In the genomic region with DNA sequence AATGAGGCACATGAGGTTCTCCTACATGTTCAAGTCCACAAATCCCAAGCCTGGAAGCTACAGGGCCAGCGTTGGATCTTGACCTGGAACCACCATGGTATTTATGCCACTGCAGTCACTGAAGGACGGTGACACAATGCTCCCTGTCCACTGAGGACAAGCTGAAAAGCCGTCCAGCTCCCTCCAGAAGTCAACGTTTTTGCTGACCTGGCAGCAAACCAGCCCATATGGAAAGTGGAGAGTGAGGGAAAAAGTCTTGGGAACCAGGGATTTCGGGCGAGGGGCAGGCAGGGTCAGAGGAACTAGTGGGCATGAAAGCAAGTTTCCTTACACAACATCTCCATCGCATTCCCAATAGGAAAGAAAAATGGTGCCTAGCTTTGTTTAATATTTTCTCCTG, we compare ENCODE assay signal across 24 cellular contexts. TPM values are rescaled to one million over a fixed set of nuclear protein-coding genes. Genes with fewer than 3 reads are reported as not detected.
DNase-seq lines count a peak whose midpoint lies in the region; ATAC-seq, FAIRE-seq and TF ChIP-seq lines count a peak whose summit lies in the region.
"Had no signal": no experiment of that assay in that cellular context is flagged by ENCODE, and none has a peak within 500 bp of the region (broad histone marks: within the 10 kb centered on the region; RNA-seq: fewer than 3 reads in every experiment).

No MANE protein-coding gene starts in this region.

- no peak overlapping the region for H2BK12ac ChIP-seq in H1 (ENCODE audit: low read depth, low read length)

- H2BK5ac ChIP-seq in H1 (ENCODE audit: low read depth, low read length): no peak overlapping the region

- no peaks in the 10 kb centered on the region for H3K9me3 ChIP-seq in HepG2 (ENCODE audit: low read length)
- H3K9me3 ChIP-seq in right lobe of liver: no peaks in the 10 kb centered on the region
- no peaks in the 10 kb centered on the region for H3K9me3 ChIP-seq in H1 (ENCODE audit: insufficient read depth in 2 of 2, low read depth in 1 of 2, low read length in 1 of 2)
- H3K9me3 ChIP-seq: BE2C, HAP-1 had no signal

- in situ Hi-C loops in HepG2 (cut with HindIII; ENCODE audit: extremely low pct_ligation_motif_present, low pct_unique_long_range_greater_than_20kb): no loop called here

- H4K20me1 ChIP-seq in HepG2 (ENCODE audit: insufficient read depth, low read length) (no peaks in the 10 kb centered on the region), H1 (replicated peaks in 1 of 2; ENCODE audit: control insufficient read depth in 1 of 2, insufficient read depth in 2 of 2, low read length in 2 of 2) (no peaks in the 10 kb centered on the region)

- no peak overlapping the region for H3K56ac ChIP-seq in H1 (replicated peaks; ENCODE audit: insufficient read length, low read depth, low read length)

- H3K18ac ChIP-seq in H1 (ENCODE audit: extremely low read depth, low read length): no peak overlapping the region

- peak overlapping the region; percentile 11; the same call in 1 of the 2 replicates for H4K8ac ChIP-seq in H1 (ENCODE audit: extremely low read depth, insufficient read depth, low read length)

- no peaks in the 10 kb centered on the region for H3K36me3 ChIP-seq in HepG2 (replicated peaks in 1 of 2; ENCODE audit: control insufficient read depth in 1 of 2, insufficient read depth in 2 of 2, low read length in 2 of 2)
- H3K36me3 ChIP-seq in right lobe of liver: no peaks in the 10 kb centered on the region
- H3K36me3 ChIP-seq in H1 (ENCODE audit: control insufficient read depth in 2 of 4, insufficient read depth in 4 of 4, low read length in 3 of 4): no peaks in the 10 kb centered on the region
- H3K36me3 ChIP-seq: BE2C, HAP-1 had no signal

- H4K5ac ChIP-seq in H1 (ENCODE audit: insufficient read length, low read depth, low read length): no peak overlapping the region

- H2AFZ ChIP-seq in HepG2 (ENCODE audit: low read length) (no peak overlapping the region), H1 (ENCODE audit: low read length) (no peak overlapping the region)
- H2AFZ ChIP-seq: GM23338 had no signal

- no peak for TF ChIP-seq RAD21 in HepG2 (CRISPR knock-in tag; IDR thresholded peaks at IDR 0.05)
- TF ChIP-seq RAD21 in H1 (IDR thresholded peaks at IDR 0.05 in 1 of 2, conservative IDR thresholded peaks at IDR 0.05 in 1 of 2; ENCODE audit: low read depth in 2 of 2, low read length in 2 of 2): no peak

- peak overlapping the region; percentile 68 for H3K27ac Mint-ChIP-seq in neural crest cell (ENCODE audit: unreplicated experiment)
- H3K27ac Mint-ChIP-seq: CD4-positive, CD25-positive, alpha-beta regulatory T cell; CD8-positive, alpha-beta T cell; GM23338; HFFc6 had no signal

- H4K91ac ChIP-seq in H1 (replicated peaks; ENCODE audit: insufficient read length, low read length): no peak overlapping the region

- WGBS in HepG2 (ENCODE audit: low lambda C conversion rate): 17% methylated on average over 6 of the region's 7 CpGs
- WGBS in right lobe of liver (ENCODE audit: insufficient coverage, low coverage, low lambda C conversion rate, missing lambda C conversion rate): 0% methylated on average over 1 of the region's 7 CpGs
- WGBS in H1 (ENCODE audit: extremely low coverage in 1 of 2, insufficient coverage in 1 of 2, insufficient read length in 1 of 2, insufficient replicate concordance in 2 of 2, low coverage in 1 of 2, low lambda C conversion rate in 2 of 2, missing lambda C conversion rate in 1 of 2), 2 experiments: 90% methylated on average over 7 of the region's 7 CpGs; no CpG with 5 or more reads in 1 of the 2 experiments

- ATAC-seq in HepG2 (no peak), right lobe of liver (no peak), GM19397 (IDR thresholded peaks at IDR 0.05; ENCODE audit: unreplicated experiment) (no peak)
- ATAC-seq: CD8-positive, alpha-beta T cell; GM23338 had no signal

- no peak for TF ChIP-seq EP300 in HepG2 (IDR thresholded peaks at IDR 0.05; ENCODE audit: low read depth in 2 of 2, low read length in 2 of 2)
- TF ChIP-seq EP300 in HepG2 (CRISPR knock-in tag; IDR thresholded peaks at IDR 0.05; ENCODE audit: borderline replicate concordance): no peak
- no peak for TF ChIP-seq EP300 in H1 (IDR thresholded peaks at IDR 0.05; ENCODE audit: borderline replicate concordance in 1 of 2, low read depth in 2 of 2, low read length in 2 of 2)

- H3K4me3 Mint-ChIP-seq in neural crest cell: no peak overlapping the region
- H3K4me3 Mint-ChIP-seq: CD8-positive, alpha-beta T cell; HFFc6 had no signal

- H3K79me2 ChIP-seq in HepG2 (ENCODE audit: insufficient read depth, low read length) (no peaks in the 10 kb centered on the region), H1 (ENCODE audit: control insufficient read depth in 1 of 2, insufficient read depth in 2 of 2, low read length in 2 of 2) (no peaks in the 10 kb centered on the region)

- DNase-seq in HepG2 (ENCODE audit: low spot score) (no peak), right lobe of liver (no peak), H1 (ENCODE audit: low read depth in 1 of 2, low spot score in 2 of 2) (no peak), neural crest cell (ENCODE audit: low read depth, low spot score) (no peak), hippocampal formation (lab: John Stamatoyannopoulos, UW) (no peak)
- no peak for DNase-seq in activated T-cell treated with anti-CD3 and anti-CD28 coated beads, Interleukin-2, amount 50 U/mL, for 48 hours
- DNase-seq: ACHN; AML-193; BE2C; Caco-2; CD4-positive, CD25-positive, alpha-beta regulatory T cell; CD8-positive, alpha-beta T cell; DMS153; DND-41; HFFc6 had no signal

- POLR2A ChIA-PET in HepG2 (lab: Yijun Ruan, JAX) (no interaction called here), H1 (lab: Charles Lee; ENCODE audit: partially characterized antibody) (no interaction called here)

- no peak overlapping the region for H2BK15ac ChIP-seq in H1 (ENCODE audit: low read length)

- H3K4me1 Mint-ChIP-seq in neural crest cell: peaks cover 44% of the 10 kb centered on the region
- H3K4me1 Mint-ChIP-seq: CD4-positive, CD25-positive, alpha-beta regulatory T cell had no signal

- CTCF ChIA-PET in HepG2 (lab: Yijun Ruan, JAX; ENCODE audit: low intra/inter-chr PET ratio, low total read pairs) (no interaction called here), H1 (lab: Charles Lee; ENCODE audit: partially characterized antibody) (no interaction called here)

- H3K4ac ChIP-seq in H1 (replicated peaks; ENCODE audit: insufficient read length, low read depth, low read length): no peak overlapping the region

- H3K23me2 ChIP-seq in H1 (ENCODE audit: low read depth, low read length): no peaks in the 10 kb centered on the region

- H3K4me1 ChIP-seq in HepG2 (ENCODE audit: insufficient read depth, low read length) (no peaks in the 10 kb centered on the region), right lobe of liver (no peaks in the 10 kb centered on the region), H1 (replicated peaks in 1 of 4; ENCODE audit: control insufficient read depth in 3 of 4, insufficient read depth in 4 of 4, low read length in 3 of 4) (peaks cover 0 to 14% (median 4%) of the 10 kb centered on the region in 4 experiments; a peak in 3 of 7 replicates)
- H3K4me1 ChIP-seq: BE2C, Caco-2, HAP-1 had no signal

- no peak overlapping the region for H3K4me3 ChIP-seq in HepG2 (replicated peaks in 1 of 3; ENCODE audit: insufficient read depth in 1 of 3, low read depth in 2 of 3, low read length in 3 of 3)
- no peak overlapping the region for H3K4me3 ChIP-seq in right lobe of liver
- H3K4me3 ChIP-seq in H1 (ENCODE audit: extremely low read depth in 1 of 4, insufficient read depth in 2 of 4, low read depth in 3 of 4, low read length in 4 of 4): no peak overlapping the region
- H3K4me3 ChIP-seq: GM23338, HAP-1 had no signal

- no peak overlapping the region for H2BK20ac ChIP-seq in H1 (ENCODE audit: low read length)

- no peak overlapping the region for H2AK5ac ChIP-seq in H1 (ENCODE audit: low read depth, low read length)

- intact Hi-C loops in HepG2 (cut with micrococcal nuclease; ENCODE audit: unreplicated experiment) (no loop called here), right lobe of liver (cut with DNase I) (no loop called here)

- H3K14ac ChIP-seq in H1 (ENCODE audit: insufficient read length): no peak overlapping the region

- no peaks in the 10 kb centered on the region for H3K9me3 Mint-ChIP-seq in neural crest cell

- FAIRE-seq in HepG2 (lab: Jason Lieb, UNC) (no peak), H1 (lab: Jason Lieb, UNC) (no peak)
- FAIRE-seq: A204.1, G401.6, GM12892, H54 had no signal

- H3K23ac ChIP-seq in H1 (ENCODE audit: insufficient read length): no peak overlapping the region

- H3K27me3 Mint-ChIP-seq in neural crest cell (ENCODE audit: low read depth): no peaks in the 10 kb centered on the region
- H3K27me3 Mint-ChIP-seq: CD4-positive, CD25-positive, alpha-beta regulatory T cell had no signal

- H3K4me2 ChIP-seq in HepG2 (ENCODE audit: low read depth, low read length): no peak overlapping the region
- H3K4me2 ChIP-seq in H1 (ENCODE audit: insufficient read depth in 1 of 2, low read depth in 2 of 2, low read length in 2 of 2): no peak overlapping the region
- H3K4me2 ChIP-seq: GM23338 had no signal

- TF ChIP-seq CTCF in HepG2 (CRISPR knock-in tag; IDR thresholded peaks at IDR 0.05) (no peak), right lobe of liver (IDR thresholded peaks at IDR 0.05) (no peak), H1 (IDR thresholded peaks at IDR 0.05; ENCODE audit: control extremely low read depth in 1 of 3, insufficient read depth in 1 of 3, low read depth in 1 of 3, low read length in 3 of 3) (no peak), neural crest cell (conservative IDR thresholded peaks at IDR 0.05) (no peak)

- no peak overlapping the region for H3K27ac ChIP-seq in HepG2 (ENCODE audit: extremely low read length, insufficient read depth, low read length)
- no peak overlapping the region for H3K27ac ChIP-seq in right lobe of liver
- H3K27ac ChIP-seq in H1 (ENCODE audit: low read depth, low read length): no peak overlapping the region
- H3K27ac ChIP-seq: 22Rv1, C4-2B had no signal

- H3K79me1 ChIP-seq in H1 (ENCODE audit: low read depth, low read length): peaks cover 2% of the 10 kb centered on the region; the same call in 1 of the 2 replicates

- no peaks in the 10 kb centered on the region for H3K36me3 Mint-ChIP-seq in neural crest cell (ENCODE audit: low read depth)
- H3K36me3 Mint-ChIP-seq: CD4-positive, CD25-positive, alpha-beta regulatory T cell; CD8-positive, alpha-beta T cell had no signal

- no peaks in the 10 kb centered on the region; a peak in 1 of 5 replicates for H3K27me3 ChIP-seq in HepG2 (ENCODE audit: control insufficient read depth in 1 of 2, insufficient read depth in 2 of 2, low read length in 2 of 2)
- no peaks in the 10 kb centered on the region for H3K27me3 ChIP-seq in right lobe of liver
- no peaks in the 10 kb centered on the region for H3K27me3 ChIP-seq in H1 (replicated peaks in 1 of 4; ENCODE audit: control insufficient read depth in 3 of 4, extremely low read depth in 1 of 4, insufficient read depth in 3 of 4, low read length in 3 of 4)

- TF ChIP-seq POLR2A in HepG2 (IDR thresholded peaks at IDR 0.05; ENCODE audit: insufficient read depth in 1 of 2, low read depth in 2 of 2, low read length in 2 of 2) (no peak), right lobe of liver (IDR thresholded peaks at IDR 0.05) (no peak), H1 (IDR thresholded peaks at IDR 0.05; ENCODE audit: control extremely low read depth in 1 of 2, low read depth in 2 of 2, low read length in 2 of 2) (no peak)

- no TSS peak for BruUV-seq in HepG2 (replicated peaks; lab: Mats Ljungman, UMichigan)

- no peak overlapping the region for H2BK120ac ChIP-seq in H1 (replicated peaks; ENCODE audit: low read depth, low read length)

- H3K9ac ChIP-seq in HepG2 (ENCODE audit: insufficient read depth, low read depth, low read length): no peak overlapping the region
- H3K9ac ChIP-seq in H1 (replicated peaks in 1 of 4; ENCODE audit: extremely low read depth in 1 of 4, low read depth in 3 of 4, low read length in 3 of 4): no peak overlapping the region

RNA-seq across cellular contexts. Expression of a gene that starts 33.3 kb away (rescaled TPM):
- total RNA-seq in HepG2 (2016; rRNA removed; fragmentation: Illumina TruSeq; extraction: Trizol): not detected in 2 replicates
- total RNA-seq in HepG2 (2016; cell fraction: cytosol; rRNA removed; fragmentation: Illumina TruSeq; extraction: Trizol; ENCODE audit: low read depth): not detected in 2 replicates
- not detected in 2 replicates for total RNA-seq in HepG2 (2016; cell fraction: insoluble cytoplasmic fraction; rRNA removed; fragmentation: Illumina TruSeq; extraction: Trizol)
- not detected in 2 replicates for total RNA-seq in HepG2 (2016; cell fraction: membrane; rRNA removed; fragmentation: Illumina TruSeq; extraction: Trizol)
- total RNA-seq in HepG2 (2016; cell fraction: nucleus; rRNA removed; fragmentation: Illumina TruSeq; extraction: Trizol): not detected in 2 replicates
- polyA plus RNA-seq in HepG2 (2011; rRNA removed): not detected in 2 replicates
- not detected in 2 replicates for polyA plus RNA-seq in HepG2 (2011; cell fraction: cytosol; rRNA removed)
- polyA plus RNA-seq in HepG2 (2011; cell fraction: nucleus; rRNA removed): not detected in 2 replicates
- polyA plus RNA-seq in HepG2 (2012): not detected in 2 replicates
- not detected in 2 replicates for polyA plus RNA-seq in HepG2 (2016; cell fraction: cytosol; fragmentation: Illumina TruSeq; extraction: Trizol; ENCODE audit: low read depth)
- not detected in 2 replicates for polyA plus RNA-seq in HepG2 (2016; cell fraction: insoluble cytoplasmic fraction; fragmentation: Illumina TruSeq; extraction: Trizol; ENCODE audit: low read depth)
- polyA plus RNA-seq in HepG2 (2016; cell fraction: membrane; fragmentation: Illumina TruSeq; extraction: Trizol; ENCODE audit: low read depth): not detected in 2 replicates
- polyA plus RNA-seq in HepG2 (2016; cell fraction: nucleus; fragmentation: Illumina TruSeq; extraction: Trizol; ENCODE audit: insufficient read depth, low read depth): not detected in 2 replicates
- not detected in 2 replicates for polyA minus RNA-seq in HepG2 (2011; rRNA and poly(A)+ RNA removed; ENCODE audit: low replicate concordance)
- polyA minus RNA-seq in HepG2 (2011; cell fraction: cytosol; rRNA and poly(A)+ RNA removed): not detected in 2 replicates
- not detected in 2 replicates for polyA minus RNA-seq in HepG2 (2011; cell fraction: nucleus; rRNA and poly(A)+ RNA removed)
- under 1 TPM in 1 of 6 experiments, not detected in 5; 0.11 TPM for total RNA-seq in right lobe of liver
- 2.1 and 2.3 TPM in 2 replicates for total RNA-seq in H1 (2021; fragmentation: NEBNext Ultra II Directional; extraction: Animal tissue kit (Norgen Biotek cat#: 25700))
- 3.1 and 7.3 TPM in 2 replicates for polyA plus RNA-seq in H1 (2011; rRNA removed)
- 1.9 TPM for polyA plus RNA-seq in H1 (2011; cell fraction: cytosol; rRNA removed)
- 5.7 TPM for polyA plus RNA-seq in H1 (2011; cell fraction: nucleus; rRNA removed)
- polyA plus RNA-seq in H1 (2012, experiment 1 of 2): 0.60 to 1.3 TPM (median 0.80 TPM) in 4 replicates
- polyA plus RNA-seq in H1 (2012, experiment 2 of 2): 0.28 TPM
- polyA plus RNA-seq in H1 (2013, experiment 1 of 2): 1.1 TPM
- polyA plus RNA-seq in H1 (2013, experiment 2 of 2): 1.1 TPM
- polyA minus RNA-seq in H1 (2011; rRNA and poly(A)+ RNA removed): 7.1 and 13.5 TPM in 2 replicates
- 5.0 TPM for polyA minus RNA-seq in H1 (2011; cell fraction: cytosol; rRNA and poly(A)+ RNA removed)
- polyA minus RNA-seq in H1 (2011; cell fraction: nucleus; rRNA and poly(A)+ RNA removed): 15.1 TPM
- total RNA-seq in neural crest cell: 0.91 and 1.2 TPM in 2 replicates
- total RNA-seq: Caco-2; CD4-positive, CD25-positive, alpha-beta regulatory T cell; CD8-positive, alpha-beta T cell had no signal
- polyA plus RNA-seq: CD4-positive, CD25-positive, alpha-beta regulatory T cell had no signal
